In genomic region chr16:86508947-86509758, GRCh38 we compare ENCODE assay signal across 2 cellular contexts.
TF ChIP-seq lines count a peak whose summit lies in the region.

No MANE protein-coding gene starts in this region.

TF ChIP-seq in IMR-90, 13 proteins besides CTCF, POLR2A, EP300 and RAD21:
- no peak; the same call in 1 of the 2 replicates for TF ChIP-seq FOS (IDR thresholded peaks at IDR 0.05; ENCODE audit: low read depth, low read length)
- peak; percentile 32; the same call in 1 of the 2 replicates for TF ChIP-seq MXI1 (IDR thresholded peaks at IDR 0.05; ENCODE audit: borderline replicate concordance, low read depth, low read length)
- TF ChIP-seq MAFK (IDR thresholded peaks at IDR 0.05; ENCODE audit: low read depth, low read length): no peak
- TF ChIP-seq CEBPB (IDR thresholded peaks at IDR 0.05; ENCODE audit: low read depth, low read length): no peak
- no peak for TF ChIP-seq RCOR1 (IDR thresholded peaks at IDR 0.05; ENCODE audit: insufficient replicate concordance, low read length)
- TF ChIP-seq MAZ (IDR thresholded peaks at IDR 0.05; ENCODE audit: borderline replicate concordance, low read depth, low read length): no peak
- TF ChIP-seq SMC3 (IDR thresholded peaks at IDR 0.05; ENCODE audit: low read depth, low read length): no peak
- TF ChIP-seq BHLHE40 (IDR thresholded peaks at IDR 0.05; ENCODE audit: low read depth, low read length): peak; percentile 64
- no peak for TF ChIP-seq RFX5 (IDR thresholded peaks at IDR 0.05; ENCODE audit: low read depth, low read length)
- TF ChIP-seq CHD1 (IDR thresholded peaks at IDR 0.05; ENCODE audit: low read depth, low read length): peak; percentile 69; the same call in 1 of the 2 replicates
- TF ChIP-seq NFE2L2 (IDR thresholded peaks at IDR 0.05; ENCODE audit: low read depth, low read length): no peak
- TF ChIP-seq ELK1 (IDR thresholded peaks at IDR 0.05; ENCODE audit: borderline replicate concordance, low read depth, low read length): no peak

TF ChIP-seq in GM12878, 131 proteins besides CTCF, POLR2A, EP300 and RAD21:
- TF ChIP-seq IKZF1 (conservative IDR thresholded peaks at IDR 0.05): peak; percentile 39; the same call in 1 of the 2 replicates
- TF ChIP-seq ZNF217 (IDR thresholded peaks at IDR 0.05): no peak
- no peak for TF ChIP-seq SIN3A (IDR thresholded peaks at IDR 0.05; ENCODE audit: low read depth, low read length)
- TF ChIP-seq ZNF622 (IDR thresholded peaks at IDR 0.05): no peak
- TF ChIP-seq NFIC (IDR thresholded peaks at IDR 0.05; ENCODE audit: low read depth, low read length): no peak
- TF ChIP-seq YBX1 (IDR thresholded peaks at IDR 0.05): no peak
- no peak for TF ChIP-seq KLF5 (IDR thresholded peaks at IDR 0.05; ENCODE audit: partially characterized antibody)
- no peak for TF ChIP-seq CHD2 (IDR thresholded peaks at IDR 0.05; ENCODE audit: borderline replicate concordance, low read depth, low read length)
- no peak for TF ChIP-seq FOS (IDR thresholded peaks at IDR 0.05; ENCODE audit: borderline replicate concordance, extremely low read depth, insufficient read length)
- TF ChIP-seq RFX5 (IDR thresholded peaks at IDR 0.05; ENCODE audit: low read depth, low read length): no peak
- no peak for TF ChIP-seq NRF1 (conservative IDR thresholded peaks at IDR 0.05; ENCODE audit: low read depth, low read length)
- no peak for TF ChIP-seq CREM (IDR thresholded peaks at IDR 0.05; ENCODE audit: low read depth)
- no peak for TF ChIP-seq MAX (IDR thresholded peaks at IDR 0.05; ENCODE audit: low read depth, low read length)
- TF ChIP-seq BRCA1 (IDR thresholded peaks at IDR 0.05; ENCODE audit: low read depth, low read length): no peak
- peak in 1 of 2 experiments; percentile 53; a peak in 2 of 4 replicates for TF ChIP-seq BHLHE40 (IDR thresholded peaks at IDR 0.05; ENCODE audit: borderline replicate concordance in 1 of 2, low read depth in 2 of 2, low read length in 1 of 2)
- TF ChIP-seq ZNF592 (IDR thresholded peaks at IDR 0.05): no peak
- no peak for TF ChIP-seq FOXK2 (IDR thresholded peaks at IDR 0.05)
- peak; percentile 44; the same call in 1 of the 2 replicates for TF ChIP-seq GATAD2B (conservative IDR thresholded peaks at IDR 0.05; ENCODE audit: low read depth)
- no peak for TF ChIP-seq TCF7 (IDR thresholded peaks at IDR 0.05; ENCODE audit: borderline replicate concordance)
